20 cellular contexts compared by ENCODE assay signal in the genomic region with DNA sequence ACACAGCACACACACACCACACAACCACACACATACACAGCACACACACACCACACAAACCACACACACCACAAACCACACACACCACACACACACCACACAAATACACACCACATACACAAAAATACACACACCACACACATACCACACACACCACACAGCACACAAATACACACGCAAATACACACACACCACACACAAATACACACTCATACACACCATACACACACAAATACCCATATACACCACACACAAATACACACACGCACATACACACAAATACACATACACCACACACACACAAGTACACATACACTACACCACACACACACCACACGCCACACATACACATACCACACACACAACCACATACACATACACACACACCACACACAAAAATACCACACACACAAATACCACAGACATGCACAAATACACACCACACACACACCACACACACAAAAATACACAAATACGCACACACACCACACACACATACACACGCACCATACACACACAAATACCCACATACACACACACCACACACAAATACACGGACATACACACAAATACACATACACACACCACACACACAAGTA.
A peak's percentile ranks its signal among the peaks of the same experiment; 100 is the strongest.
DNase-seq lines count a peak whose midpoint lies in the region; FAIRE-seq and TF ChIP-seq lines count a peak whose summit lies in the region.
"Had no signal": no experiment of that assay in that cellular context is flagged by ENCODE, and none has a peak within 500 bp of the region (broad histone marks: within the 10 kb centered on the region; RNA-seq: fewer than 3 reads in every experiment).

No MANE protein-coding gene starts in this region.

- DNase-seq in HTR-8/SVneo (ENCODE audit: insufficient read length, low spot score) (no peak), bronchial epithelial cell (ENCODE audit: low read depth) (no peak), trophoblast cell (no peak), vagina (ENCODE audit: extremely low spot score in 2 of 2) (no peak), NCI-H774 (lab: John Stamatoyannopoulos, UW) (no peak), OCI-M1 (lab: John Stamatoyannopoulos, UW) (no peak), cortex of kidney (lab: John Stamatoyannopoulos, UW) (no peak)
- DNase-seq: BE2C, DMS53, GDM1, HCEC 1CT, Karpas-422, MV-4-11, NCI-H187 treated with DMSO at 0.1 percent for 48 hours, NCI-H2107, NCI-H510A, SHP77 treated with DMSO at 0.1 percent for 48 hours had no signal

- H2BK12ac ChIP-seq in trophoblast cell (ENCODE audit: low read length) = no peak overlapping the region

- no peaks in the 10 kb centered on the region for H3K79me1 ChIP-seq in trophoblast cell (ENCODE audit: low read length)

- no peak overlapping the region for H2BK5ac ChIP-seq in trophoblast cell (ENCODE audit: low read depth, low read length, poor library complexity)

- H3K27me3 ChIP-seq in bronchial epithelial cell (ENCODE audit: control insufficient read depth, insufficient read depth, low read length) = peaks cover 2% of the 10 kb centered on the region
- H3K27me3 ChIP-seq in trophoblast cell (ENCODE audit: insufficient read depth, low read length) = no peaks in the 10 kb centered on the region
- H3K27me3 ChIP-seq in vagina = no peaks in the 10 kb centered on the region
- H3K27me3 ChIP-seq: BE2C had no signal

- H3K4me2 ChIP-seq in trophoblast cell (ENCODE audit: low read length) = no peak overlapping the region

- H3K27ac ChIP-seq in trophoblast cell (ENCODE audit: low read depth, low read length) (no peak overlapping the region), vagina (peak overlapping the region; percentile 56)
- H3K27ac ChIP-seq: RWPE1, SK-N-MC had no signal

- TF ChIP-seq CTCF in bronchial epithelial cell (IDR thresholded peaks at IDR 0.05; ENCODE audit: insufficient read depth, low read length, severe bottlenecking) = no peak
- no peak for TF ChIP-seq CTCF in vagina (IDR thresholded peaks at IDR 0.05)

- no peak overlapping the region for H4K8ac ChIP-seq in trophoblast cell (ENCODE audit: low read depth, low read length)

- no peak overlapping the region for H3K9ac ChIP-seq in trophoblast cell (ENCODE audit: low read length)

- no peaks in the 10 kb centered on the region for H3K36me3 ChIP-seq in bronchial epithelial cell (ENCODE audit: control insufficient read depth, insufficient read depth, low read length)
- H3K36me3 ChIP-seq in trophoblast cell (ENCODE audit: control insufficient read depth in 1 of 2, insufficient read depth in 2 of 2, low read length in 2 of 2) = no peaks in the 10 kb centered on the region
- no peaks in the 10 kb centered on the region for H3K36me3 ChIP-seq in vagina
- H3K36me3 ChIP-seq: BE2C had no signal

- H2AFZ ChIP-seq in trophoblast cell (ENCODE audit: insufficient read depth, low read length, poor library complexity) = no peak overlapping the region

- intact Hi-C loops in vagina (cut with DNase I) = no loop called here

- no peaks in the 10 kb centered on the region for H3K4me1 ChIP-seq in trophoblast cell (ENCODE audit: control insufficient read depth in 1 of 2, insufficient read depth in 2 of 2, low read length in 2 of 2)
- H3K4me1 ChIP-seq in vagina = peaks cover 16% of the 10 kb centered on the region
- H3K4me1 ChIP-seq: BE2C had no signal

- no peak overlapping the region for H4K12ac ChIP-seq in trophoblast cell (ENCODE audit: low read depth, low read length)

- H4K91ac ChIP-seq in trophoblast cell (ENCODE audit: low read depth, low read length) = no peak overlapping the region

- no peaks in the 10 kb centered on the region for H3K79me2 ChIP-seq in trophoblast cell (ENCODE audit: control insufficient read depth, insufficient read depth, low read length, poor library complexity)

- H3K23ac ChIP-seq in trophoblast cell (ENCODE audit: low read length) = peak overlapping the region; percentile 95

- H3K14ac ChIP-seq in trophoblast cell (ENCODE audit: low read length) = no peak overlapping the region

- FAIRE-seq in HTR-8/SVneo (lab: Jason Lieb, UNC) (peak; percentile 99), bronchial epithelial cell (lab: Jason Lieb, UNC) (peak; percentile 99)
- FAIRE-seq: D721Med had no signal

- TF ChIP-seq POLR2A in vagina (IDR thresholded peaks at IDR 0.05) = no peak

- H3K18ac ChIP-seq in trophoblast cell (ENCODE audit: low read length) = no peak overlapping the region

- peaks cover 6% of the 10 kb centered on the region for H3K9me3 ChIP-seq in trophoblast cell (ENCODE audit: insufficient read depth, low read depth, low read length)
- H3K9me3 ChIP-seq in vagina = no peaks in the 10 kb centered on the region
- H3K9me3 ChIP-seq: BE2C had no signal

- H2BK120ac ChIP-seq in trophoblast cell (ENCODE audit: insufficient read depth, low read length, poor library complexity) = no peak overlapping the region

- no peak overlapping the region for H2AK5ac ChIP-seq in trophoblast cell (ENCODE audit: low read length)

- WGBS in trophoblast cell (ENCODE audit: extremely low coverage, insufficient coverage, insufficient read length) = 100% methylated on average over 6 of the region's 6 CpGs

- no peak overlapping the region for H3K4ac ChIP-seq in trophoblast cell (ENCODE audit: low read depth, low read length)

- no peak overlapping the region for H3K4me3 ChIP-seq in bronchial epithelial cell (ENCODE audit: low read depth, low read length)
- peak overlapping the region; percentile 58 for H3K4me3 ChIP-seq in trophoblast cell (ENCODE audit: low read depth, low read length)
- H3K4me3 ChIP-seq in vagina = no peak overlapping the region
- H3K4me3 ChIP-seq: SK-N-MC had no signal
